ENCODE assay signal across 8 cellular contexts in genomic region chr1:35264861-35265260, GRCh38. TPM values are rescaled to one million over a fixed set of nuclear protein-coding genes. Genes with fewer than 3 reads are reported as not detected.
DNase-seq lines count a peak whose midpoint lies in the region; ATAC-seq and TF ChIP-seq lines count a peak whose summit lies in the region.

No MANE protein-coding gene starts in this region.

- ATAC-seq in GM19467 (IDR thresholded peaks at IDR 0.05; ENCODE audit: unreplicated experiment) = no peak
- no peak for ATAC-seq in HG02571 (IDR thresholded peaks at IDR 0.05; ENCODE audit: unreplicated experiment)
- no peak for ATAC-seq in activated CD8-positive, alpha-beta T cell treated with anti-CD3 and anti-CD28 coated beads for 36 hours

- H3K27me3 Mint-ChIP-seq in activated CD8-positive, alpha-beta T cell treated with anti-CD3 and anti-CD28 coated beads for 36 hours = peaks cover 6% of the 10 kb centered on the region

- POLR2A ChIA-PET in activated CD8-positive, alpha-beta T cell treated with anti-CD3 and anti-CD28 coated beads for 36 hours (lab: Charles Lee) = no interaction called here

- H3K4me1 Mint-ChIP-seq in activated CD8-positive, alpha-beta T cell treated with anti-CD3 and anti-CD28 coated beads for 36 hours (ENCODE audit: low read depth) = peaks cover 14% of the 10 kb centered on the region

- H3K27ac Mint-ChIP-seq in activated CD8-positive, alpha-beta T cell treated with anti-CD3 and anti-CD28 coated beads for 36 hours = no peak overlapping the region

- peaks cover 4% of the 10 kb centered on the region for H3K36me3 Mint-ChIP-seq in activated CD8-positive, alpha-beta T cell treated with anti-CD3 and anti-CD28 coated beads for 36 hours (ENCODE audit: low read depth)

- no peak overlapping the region for H3K4me3 ChIP-seq in coronary artery

- peak overlapping the region; percentile 40; the same call in 1 of the 2 replicates for H3K27ac ChIP-seq in C4-2B
- H3K27ac ChIP-seq in coronary artery = peak overlapping the region; percentile 24 to 73

- CTCF ChIA-PET in activated CD8-positive, alpha-beta T cell treated with anti-CD3 and anti-CD28 coated beads for 36 hours (lab: Charles Lee) = interaction anchor here (1.2 kb wide), 1 partner anchor 63 kb away, joined by 7 read pairs; no protein-coding TSS in a partner anchor

- DNase-seq in NCI-H2196 treated with DMSO at 0.1 percent for 48 hours (lab: John Stamatoyannopoulos, UW; ENCODE audit: unreplicated experiment) (peak; percentile 26), coronary artery (ENCODE audit: low spot score) (no peak), myocyte (ENCODE audit: low read depth) (peak; percentile 20), NAMALWA (ENCODE audit: low spot score) (no peak)
- DNase-seq in activated CD8-positive, alpha-beta T cell treated with anti-CD3 and anti-CD28 coated beads for 36 hours = no peak

- H3K4me3 Mint-ChIP-seq in activated CD8-positive, alpha-beta T cell treated with anti-CD3 and anti-CD28 coated beads for 36 hours = no peak overlapping the region

- H3K9me3 Mint-ChIP-seq in activated CD8-positive, alpha-beta T cell treated with anti-CD3 and anti-CD28 coated beads for 36 hours = no peaks in the 10 kb centered on the region

- intact Hi-C loops in activated CD8-positive, alpha-beta T cell treated with anti-CD3 and anti-CD28 coated beads for 36 hours (cut with micrococcal nuclease) = loop anchor here (10.0 kb wide), 1 partner anchor 60 kb away; no protein-coding TSS in a partner anchor

- TF ChIP-seq CTCF in C4-2B (conservative IDR thresholded peaks at IDR 0.05) (no peak), coronary artery (IDR thresholded peaks at IDR 0.05) (no peak)
- TF ChIP-seq CTCF in activated CD8-positive, alpha-beta T cell treated with anti-CD3 and anti-CD28 coated beads for 36 hours (IDR thresholded peaks at IDR 0.05) = no peak

RNA-seq across cellular contexts. Expression of gene ZMYM4, which starts 3.6 kb away (rescaled TPM):
- 33.3 and 42.1 TPM in 2 replicates for total RNA-seq in myocyte
- polyA plus RNA-seq in myocyte (2012) = 12.4 TPM
- total RNA-seq in activated CD8-positive, alpha-beta T cell treated with anti-CD3 and anti-CD28 coated beads for 36 hours = 10 to 100 TPM; 26.0 to 31.6 TPM

Comparison
In these comparisons a context has a peak if more than half of its experiments do, and no peak if none do; other contexts are left out.
1. DNase-seq: peak in NCI-H2196 treated with DMSO at 0.1 percent for 48 hours (single experiment) and myocyte (single experiment); none in coronary artery (single experiment), NAMALWA (single experiment) and activated CD8-positive, alpha-beta T cell treated with anti-CD3 and anti-CD28 coated beads for 36 hours (single experiment).